7 cellular contexts compared by ENCODE assay signal in the genomic region with DNA sequence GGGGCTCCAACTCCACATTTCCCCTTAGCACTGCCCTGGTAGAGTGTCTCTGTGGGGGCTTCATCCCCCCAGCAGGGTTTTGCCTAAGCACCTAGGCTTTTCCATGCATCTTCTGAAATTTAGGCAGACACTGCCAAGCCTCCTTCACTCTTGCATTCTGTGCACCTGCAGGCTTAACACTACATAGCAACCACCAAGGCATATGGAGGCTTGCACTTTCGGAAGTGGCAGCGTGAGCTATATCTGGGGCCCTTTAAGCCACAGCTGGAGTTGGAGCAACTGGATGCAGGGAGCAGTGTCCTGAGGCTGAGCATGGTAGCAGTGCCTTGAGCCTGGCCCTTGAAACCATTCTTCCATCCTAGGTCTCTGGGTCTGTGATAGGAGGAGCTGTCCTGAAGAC.
"Had no signal": no experiment of that assay in that cellular context is flagged by ENCODE, and none has a peak within 500 bp of the region (broad histone marks: within the 10 kb centered on the region; RNA-seq: fewer than 3 reads in every experiment).

No MANE protein-coding gene starts in this region.

- H3K4me3 Mint-ChIP-seq: IgD-negative memory B cell had no signal

- H3K27me3 Mint-ChIP-seq: IgD-negative memory B cell had no signal

- H3K4me3 ChIP-seq: K562 had no signal

- H3K4me1 Mint-ChIP-seq: IgD-negative memory B cell had no signal

- DNase-seq: IMR-90, KBM-7, KG1 had no signal

- H3K27ac Mint-ChIP-seq: IgD-negative memory B cell had no signal

- ATAC-seq: HepG2, K562 had no signal

- H3K36me3 Mint-ChIP-seq: IgD-negative memory B cell had no signal

- H3K27ac ChIP-seq: HL-60 had no signal
